20 cellular contexts compared by ENCODE assay signal in the genomic region with DNA sequence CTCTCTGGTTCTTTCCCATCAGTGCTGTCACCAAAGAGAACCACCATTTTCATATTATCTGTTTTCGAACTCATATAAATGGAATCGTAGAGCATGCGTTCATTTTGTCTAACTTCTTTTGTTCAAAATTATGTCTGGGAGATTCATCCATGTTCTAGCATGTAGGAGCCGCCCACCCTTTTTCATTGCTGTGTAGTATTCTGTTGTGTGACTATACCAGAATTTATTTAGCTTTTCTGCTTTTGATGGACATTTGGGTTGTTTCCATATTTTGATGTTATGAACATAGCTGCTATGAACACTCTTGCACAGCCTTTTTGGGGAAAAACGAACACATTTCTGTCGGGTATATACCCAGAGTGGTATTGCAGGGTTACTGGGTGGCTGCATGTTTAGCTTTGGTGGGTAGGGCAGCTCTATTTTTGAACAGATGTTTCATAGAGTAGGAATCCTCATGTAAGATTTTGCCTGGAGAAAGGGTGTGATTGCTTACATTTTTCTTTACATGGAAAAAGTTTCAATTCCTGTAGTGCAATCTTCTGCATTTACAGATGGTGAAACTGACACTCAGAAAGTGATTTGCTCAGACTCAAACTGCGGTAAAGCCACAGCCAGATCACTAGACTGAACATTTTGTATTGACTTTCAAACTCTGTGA.
A peak's percentile ranks its signal among the peaks of the same experiment; 100 is the strongest.
DNase-seq lines count a peak whose midpoint lies in the region; ATAC-seq, FAIRE-seq and TF ChIP-seq lines count a peak whose summit lies in the region.
"Had no signal": no experiment of that assay in that cellular context is flagged by ENCODE, and none has a peak within 500 bp of the region (broad histone marks: within the 10 kb centered on the region; RNA-seq: fewer than 3 reads in every experiment).

No MANE protein-coding gene starts in this region.

- POLR2A ChIA-PET in IMR-90 (lab: Charles Lee; ENCODE audit: unreplicated experiment) (no interaction called here), GM12878 (lab: Charles Lee) (interaction anchor here (1.3 to 3.6 kb wide), 4 partner anchors 12 to 97 kb away, joined by 3 to 16 read pairs (median 8); no protein-coding TSS in a partner anchor), PC-3 (lab: Charles Lee; ENCODE audit: unreplicated experiment) (no interaction called here)

- CTCF ChIA-PET in IMR-90 (lab: Yijun Ruan, JAX): no interaction called here
- CTCF ChIA-PET in GM12878 (lab: Yijun Ruan, JAX): interaction anchor here (0.7 to 4.2 kb wide), 7 partner anchors 9 to 114 kb away, joined by 3 to 22 read pairs (median 9); no protein-coding TSS in a partner anchor
- CTCF ChIA-PET in PC-3 (lab: Charles Lee): no interaction called here

- H3K4me3 Mint-ChIP-seq in activated T-cell treated with anti-CD3 and anti-CD28 coated beads, Interleukin-2, amount 50 U/mL, for 4 hours: no peak overlapping the region
- H3K4me3 Mint-ChIP-seq: CD4-positive, alpha-beta T cell had no signal

- H4K5ac ChIP-seq in IMR-90 (ENCODE audit: low read depth, low read length): no peak overlapping the region

- H3K36me3 Mint-ChIP-seq in activated T-cell treated with anti-CD3 and anti-CD28 coated beads, Interleukin-2, amount 50 U/mL, for 4 hours (ENCODE audit: insufficient read depth): no peaks in the 10 kb centered on the region

- TF ChIP-seq POLR2A in IMR-90 (IDR thresholded peaks at IDR 0.05; ENCODE audit: low read depth, low read length) (no peak), GM12878 (IDR thresholded peaks at IDR 0.05; ENCODE audit: low read depth, low read length) (no peak)

- no peak overlapping the region for H3K4ac ChIP-seq in IMR-90 (ENCODE audit: low read depth, low read length)

- RAD21 ChIA-PET in GM12878 (lab: Charles Lee; ENCODE audit: unreplicated experiment): interaction anchor here (0.9 to 4.6 kb wide), 7 partner anchors 20 to 273 kb away, joined by 3 to 42 read pairs (median 8); no protein-coding TSS in a partner anchor

- H3K4me1 ChIP-seq in IMR-90 (ENCODE audit: control insufficient read depth, insufficient read depth, low read length) (no peaks in the 10 kb centered on the region), GM12878 (ENCODE audit: control insufficient read depth, insufficient read depth, low read length) (peaks cover 40% of the 10 kb centered on the region), PC-3 (ENCODE audit: insufficient read depth, low read length) (no peaks in the 10 kb centered on the region)
- H3K4me1 ChIP-seq: HAP-1 had no signal

- no peaks in the 10 kb centered on the region for H3K9me3 ChIP-seq in IMR-90 (ENCODE audit: control insufficient read depth, insufficient read depth, low read length)
- no peaks in the 10 kb centered on the region for H3K9me3 ChIP-seq in GM12878 (replicated peaks; ENCODE audit: control insufficient read depth, insufficient read depth, low read length)
- no peaks in the 10 kb centered on the region for H3K9me3 ChIP-seq in PC-3 (ENCODE audit: low read length)
- H3K9me3 ChIP-seq: HAP-1 had no signal

- 0 out of 4 replicates have a peak, but pooled peaks of 1 of the 2 experiments have one; percentile 10 for TF ChIP-seq EP300 in GM12878 (IDR thresholded peaks at IDR 0.05; ENCODE audit: borderline replicate concordance in 1 of 2, control insufficient read depth in 1 of 2, low read depth in 2 of 2, low read length in 2 of 2)

- no peak overlapping the region for H3K18ac ChIP-seq in IMR-90 (ENCODE audit: low read depth, low read length)

- no peak overlapping the region for H2BK5ac ChIP-seq in IMR-90 (ENCODE audit: low read depth, low read length, poor library complexity, severe bottlenecking)

- H3K14ac ChIP-seq in IMR-90 (replicated peaks; ENCODE audit: low read depth, low read length): no peak overlapping the region

- no peak overlapping the region for H2AK5ac ChIP-seq in IMR-90 (ENCODE audit: low read depth, low read length)

- H3K9ac ChIP-seq in IMR-90 (ENCODE audit: low read depth, low read length) (no peak overlapping the region), GM12878 (ENCODE audit: control insufficient read depth, insufficient read depth, low read length) (no peak overlapping the region), PC-3 (ENCODE audit: low read length) (no peak overlapping the region)

- WGBS in IMR-90 (ENCODE audit: extremely low coverage in 2 of 2, insufficient read length in 1 of 2), 2 experiments: 100% methylated on average over 1 of the region's 7 CpGs; no CpG with 5 or more reads in 1 of the 2 experiments
- 76% methylated on average over 7 of the region's 7 CpGs for WGBS in GM12878 (ENCODE audit: insufficient coverage, insufficient replicate concordance, low lambda C conversion rate, missing lambda C conversion rate)

- H3K27ac ChIP-seq in IMR-90 (ENCODE audit: insufficient read depth, low read length): no peak overlapping the region
- no peak overlapping the region for H3K27ac ChIP-seq in GM12878 (ENCODE audit: control insufficient read depth, insufficient read depth)
- H3K27ac ChIP-seq in PC-3 (ENCODE audit: low read length): no peak overlapping the region

- no peaks in the 10 kb centered on the region for H3K27me3 Mint-ChIP-seq in activated T-cell treated with anti-CD3 and anti-CD28 coated beads, Interleukin-2, amount 50 U/mL, for 4 hours (ENCODE audit: low read depth)
- H3K27me3 Mint-ChIP-seq: CD4-positive, alpha-beta T cell had no signal

- H3K9me3 Mint-ChIP-seq in activated T-cell treated with anti-CD3 and anti-CD28 coated beads, Interleukin-2, amount 50 U/mL, for 4 hours: no peaks in the 10 kb centered on the region
- H3K9me3 Mint-ChIP-seq: CD4-positive, alpha-beta T cell had no signal

- H2BK15ac ChIP-seq in IMR-90 (ENCODE audit: low read depth, low read length): no peak overlapping the region

- H2BK120ac ChIP-seq in IMR-90 (ENCODE audit: low read depth, low read length): no peak overlapping the region

- no peak overlapping the region for H3K23ac ChIP-seq in IMR-90 (ENCODE audit: low read depth, low read length)

- TF ChIP-seq CTCF in AG10803 (conservative IDR thresholded peaks at IDR 0.05; ENCODE audit: low read length) (no peak), IMR-90 (conservative IDR thresholded peaks at IDR 0.05; ENCODE audit: low read depth, low read length) (no peak), GM12878 (IDR thresholded peaks at IDR 0.05 in 2 of 3, conservative IDR thresholded peaks at IDR 0.05 in 1 of 3; ENCODE audit: control insufficient read depth in 2 of 3, extremely low read depth in 1 of 3, insufficient read depth in 1 of 3, low read depth in 3 of 3, low read length in 3 of 3) (no peak), GM10266 (IDR thresholded peaks at IDR 0.05; ENCODE audit: control insufficient read depth, insufficient read depth, low read depth, missing control alignments) (no peak), PC-3 (conservative IDR thresholded peaks at IDR 0.05; ENCODE audit: low read depth, low read length) (no peak)

- ATAC-seq in GM21717 (IDR thresholded peaks at IDR 0.05; ENCODE audit: unreplicated experiment): peak; percentile 27
- ATAC-seq in IMR-90 (ENCODE audit: low read depth): peak; percentile 54
- ATAC-seq in GM12878: no peak
- ATAC-seq in activated T-cell treated with anti-CD3 and anti-CD28 coated beads, Interleukin-2, amount 50 U/mL, for 4 hours: no peak
- ATAC-seq in PC-3: no peak
- ATAC-seq: SK-N-SH treated with all-trans-retinoic acid at 6 μM for 48 hours had no signal

- no peak for FAIRE-seq in GM12878 (lab: Jason Lieb, UNC)

- peaks cover 19% of the 10 kb centered on the region for H3K4me1 Mint-ChIP-seq in activated T-cell treated with anti-CD3 and anti-CD28 coated beads, Interleukin-2, amount 50 U/mL, for 4 hours (ENCODE audit: low read depth)

- no peaks in the 10 kb centered on the region for H3K79me1 ChIP-seq in IMR-90 (ENCODE audit: low read depth in 1 of 2, low read length in 2 of 2)

- SMC1A ChIA-PET in GM12878 (lab: Charles Lee; ENCODE audit: uncharacterized antibody, unreplicated experiment): interaction anchor here (0.7 to 8.9 kb wide), 15 partner anchors 10 to 107 kb away, joined by 3 to 133 read pairs (median 5); no protein-coding TSS in a partner anchor

- in situ Hi-C loops in IMR-90 (cut with MboI; ENCODE audit: low sequenced_read_pairs): loop anchor here (25.0 kb wide), 1 partner anchor 907 kb away; no protein-coding TSS in a partner anchor
- in situ Hi-C loops in GM12878 (cut with MboI): no loop called here

- H3K4me2 ChIP-seq in IMR-90 (ENCODE audit: low read depth, low read length) (no peak overlapping the region), GM12878 (ENCODE audit: control insufficient read depth, insufficient read depth) (no peak overlapping the region), PC-3 (ENCODE audit: low read length) (no peak overlapping the region)

- H3K79me2 ChIP-seq in GM12878 (ENCODE audit: control insufficient read depth, insufficient read depth, low read length) (no peaks in the 10 kb centered on the region), PC-3 (ENCODE audit: low read length) (no peaks in the 10 kb centered on the region)

- H4K91ac ChIP-seq in IMR-90 (ENCODE audit: insufficient read depth, low read depth, low read length): no peak overlapping the region

- no peak overlapping the region for H3K56ac ChIP-seq in IMR-90 (ENCODE audit: extremely low read depth, insufficient read depth, low read length)

- H3K36me3 ChIP-seq in IMR-90 (ENCODE audit: control insufficient read depth, insufficient read depth, low read length): no peaks in the 10 kb centered on the region
- H3K36me3 ChIP-seq in GM12878 (ENCODE audit: control insufficient read depth in 2 of 2, insufficient read depth in 2 of 2, low read length in 1 of 2): no peaks in the 10 kb centered on the region
- H3K36me3 ChIP-seq in PC-3 (ENCODE audit: low read depth, low read length): no peaks in the 10 kb centered on the region
- H3K36me3 ChIP-seq: HAP-1 had no signal

- no peaks in the 10 kb centered on the region for H3F3A ChIP-seq in PC-3 (ENCODE audit: low read length, unreplicated experiment)

- BruUV-seq in IMR-90 (replicated peaks; lab: Mats Ljungman, UMichigan): no TSS peak
- no TSS peak for BruUV-seq in GM12878 (replicated peaks; lab: Mats Ljungman, UMichigan)
- no TSS peak for BruUV-seq in PC-3 (replicated peaks; lab: Mats Ljungman, UMichigan)

- H3K27me3 ChIP-seq in IMR-90 (ENCODE audit: control insufficient read depth, insufficient read depth, low read length) (peaks cover 35% of the 10 kb centered on the region), GM12878 (replicated peaks in 1 of 2; ENCODE audit: control insufficient read depth in 2 of 2, insufficient read depth in 2 of 2, low read length in 1 of 2) (no peaks in the 10 kb centered on the region; a peak in 1 of 4 replicates), PC-3 (ENCODE audit: low read length) (no peaks in the 10 kb centered on the region)

- dilution Hi-C loops in IMR-90 (cut with HindIII; ENCODE audit: low sequenced_read_pairs, unreplicated experiment): no loop called here

- H2BK20ac ChIP-seq in IMR-90 (ENCODE audit: low read depth, low read length): no peak overlapping the region

- H4K20me1 ChIP-seq in IMR-90 (ENCODE audit: insufficient read depth, low read length) (no peaks in the 10 kb centered on the region), GM12878 (ENCODE audit: control insufficient read depth, insufficient read depth) (no peaks in the 10 kb centered on the region), PC-3 (ENCODE audit: low read length) (no peaks in the 10 kb centered on the region)

- peak; percentile 17 for DNase-seq in AG10803 (ENCODE audit: low read depth)
- DNase-seq in IMR-90: no peak
- DNase-seq in GM12878 (ENCODE audit: low read depth, low spot score): no peak
- DNase-seq in activated T-cell treated with anti-CD3 and anti-CD28 coated beads, Interleukin-2, amount 50 U/mL, for 4 hours: no peak
- no peak for DNase-seq in GM10266 (ENCODE audit: extremely low spot score)
- no peak for DNase-seq in COLO668 (lab: John Stamatoyannopoulos, UW; ENCODE audit: unreplicated experiment)
- no peak for DNase-seq in PC-3
- DNase-seq: Calu3; CD4-positive, alpha-beta T cell; DMS53; MM.1S; NCI-H1092 treated with DMSO at 0.1 percent for 48 hours; NCI-H2081; NCI-H446 treated with DMSO at 0.1 percent for 48 hours; OCI-M1; SHP77 treated with DMSO at 0.1 percent for 48 hours; T-helper 1 cell had no signal

- H2AFZ ChIP-seq in IMR-90 (replicated peaks; ENCODE audit: low read length, poor library complexity) (no peak overlapping the region), GM12878 (ENCODE audit: control insufficient read depth, low read depth, low read length) (no peak overlapping the region), PC-3 (ENCODE audit: low read length) (no peak overlapping the region)

- no peak overlapping the region for H2AK9ac ChIP-seq in IMR-90 (replicated peaks; ENCODE audit: low read depth, low read length, poor library complexity)

- H3K4me3 ChIP-seq in AG10803 (ENCODE audit: low read length): no peak overlapping the region
- no peak overlapping the region for H3K4me3 ChIP-seq in IMR-90 (ENCODE audit: insufficient read depth, low read depth, low read length)
- H3K4me3 ChIP-seq in GM12878: no peak overlapping the region
- no peak overlapping the region for H3K4me3 ChIP-seq in PC-3 (ENCODE audit: low read length)
- H3K4me3 ChIP-seq: HAP-1 had no signal

- H4K8ac ChIP-seq in IMR-90 (ENCODE audit: low read depth in 2 of 2, low read length in 2 of 2): no peak overlapping the region

- no peaks in the 10 kb centered on the region for H3K9me2 ChIP-seq in PC-3 (replicated peaks; ENCODE audit: low read length)

- peaks cover 3% of the 10 kb centered on the region; the same call in 1 of the 2 replicates for H3K9me1 ChIP-seq in IMR-90 (ENCODE audit: insufficient read depth, low read length)

- TF ChIP-seq RAD21 in IMR-90 (IDR thresholded peaks at IDR 0.05; ENCODE audit: low read length) (no peak), GM12878 (IDR thresholded peaks at IDR 0.05; ENCODE audit: insufficient read depth, low read depth, low read length) (no peak)

- intact Hi-C loops in IMR-90 (cut with micrococcal nuclease): no loop called here
- intact Hi-C loops in GM12878 (cut with micrococcal nuclease; ENCODE audit: unreplicated experiment): no loop called here
- intact Hi-C loops in PC-3 (cut with micrococcal nuclease): no loop called here

Comparison
In these comparisons a context has a peak if more than half of its experiments do, and no peak if none do; other contexts are left out.
1. ATAC-seq: peak in GM21717 (single experiment) and IMR-90 (single experiment); none in GM12878 (single experiment), activated T-cell treated with anti-CD3 and anti-CD28 coated beads, Interleukin-2, amount 50 U/mL, for 4 hours (0 of 2) and PC-3 (single experiment).